In genomic region chr19:12838182-12838890, GRCh38 we compare ENCODE assay signal across 8 cellular contexts. TPM values are rescaled to one million over a fixed set of nuclear protein-coding genes. Genes with fewer than 3 reads are reported as not detected.
DNase-seq lines count a peak whose midpoint lies in the region; ATAC-seq and TF ChIP-seq lines count a peak whose summit lies in the region.

TSS of gene MAST1 (plus strand) at chr19:12838515. CDS start at chr19:12838573, 58 bp downstream.

- no peaks in the 10 kb centered on the region for H3K9me3 Mint-ChIP-seq in neural progenitor cell

- peaks cover 4% of the 10 kb centered on the region for H3K4me1 ChIP-seq in neural progenitor cell

- H3K27ac Mint-ChIP-seq in neural progenitor cell, result peak within 1 kb of the TSS; percentile 51

- H3K4me3 Mint-ChIP-seq in neural progenitor cell, result peak within 1 kb of the TSS; percentile 90

- H3K4me2 ChIP-seq in neural progenitor cell, result peak within 1 kb of the TSS; percentile 97

- H3K4me1 Mint-ChIP-seq in neural progenitor cell, result peaks cover 50% of the 10 kb centered on the region

- TF ChIP-seq CTCF in GM12874 (IDR thresholded peaks at IDR 0.05; ENCODE audit: insufficient read depth, low read depth, low read length) (peak; percentile 72), neural progenitor cell (IDR thresholded peaks at IDR 0.05) (peak; percentile 66)

- H3K9ac ChIP-seq in neural progenitor cell, result no peak within 1 kb of the TSS

- ATAC-seq in esophagus mucosa, result peak; percentile 42
- no peak for ATAC-seq in HG03025 (IDR thresholded peaks at IDR 0.05; ENCODE audit: low FRiP score, unreplicated experiment)
- no peak for ATAC-seq in GM19397 (IDR thresholded peaks at IDR 0.05; ENCODE audit: unreplicated experiment)

- peak; percentile 82 for DNase-seq in 8988T
- peak; percentile 14 for DNase-seq in NCI-H446 treated with DMSO at 0.1 percent for 48 hours (lab: John Stamatoyannopoulos, UW)
- peak; percentile 41 for DNase-seq in activated CD8-positive, alpha-beta memory T cell treated with anti-CD3 and anti-CD28 coated beads, Interleukin-2, amount 50 U/mL, for 4 hours
- peak; percentile 91 for DNase-seq in neural progenitor cell (ENCODE audit: low spot score)

- no peak within 1 kb of the TSS for H3K27ac ChIP-seq in neural progenitor cell

- peaks cover 61% of the 10 kb centered on the region for H3K27me3 ChIP-seq in neural progenitor cell

- peaks cover 2% of the 10 kb centered on the region for H3K36me3 Mint-ChIP-seq in neural progenitor cell

- H3K4me3 ChIP-seq in neural progenitor cell, result peak within 1 kb of the TSS; percentile 97

- peaks cover 24% of the 10 kb centered on the region for H4K20me1 ChIP-seq in neural progenitor cell (ENCODE audit: low read depth)

- H3K36me3 ChIP-seq in neural progenitor cell, result no peaks in the 10 kb centered on the region

- no peaks in the 10 kb centered on the region for H3K79me2 ChIP-seq in neural progenitor cell (ENCODE audit: low read depth)

- no peaks in the 10 kb centered on the region for H3K9me3 ChIP-seq in neural progenitor cell (ENCODE audit: low read depth)

- H3K27me3 Mint-ChIP-seq in neural progenitor cell (ENCODE audit: insufficient read depth, low read depth), result peaks cover 54% of the 10 kb centered on the region

- peaks cover 68% of the 10 kb centered on the region for H3F3A ChIP-seq in neural progenitor cell (ENCODE audit: low read depth)

- H2AFZ ChIP-seq in neural progenitor cell (replicated peaks), result peak within 1 kb of the TSS; percentile 95

RNA-seq across cellular contexts. Expression of gene MAST1, which starts in this region (rescaled TPM):
- total RNA-seq in esophagus mucosa (not detected), neural progenitor cell (ENCODE audit: low replicate concordance) (8.3 and 13.3 TPM in 2 replicates)

Comparison
In these comparisons a context has a peak if more than half of its experiments do, and no peak if none do; other contexts are left out.
1. Peak in ATAC-seq in esophagus mucosa; RNA of the gene not detected or under 1 TPM.
2. DNase-seq: peak in every context shown above with its lines; median percentile 91 in neural progenitor cell; 82 in 8988T; 41 in activated CD8-positive, alpha-beta memory T cell treated with anti-CD3 and anti-CD28 coated beads, Interleukin-2, amount 50 U/mL, for 4 hours; 14 in NCI-H446 treated with DMSO at 0.1 percent for 48 hours.